In the genomic region with DNA sequence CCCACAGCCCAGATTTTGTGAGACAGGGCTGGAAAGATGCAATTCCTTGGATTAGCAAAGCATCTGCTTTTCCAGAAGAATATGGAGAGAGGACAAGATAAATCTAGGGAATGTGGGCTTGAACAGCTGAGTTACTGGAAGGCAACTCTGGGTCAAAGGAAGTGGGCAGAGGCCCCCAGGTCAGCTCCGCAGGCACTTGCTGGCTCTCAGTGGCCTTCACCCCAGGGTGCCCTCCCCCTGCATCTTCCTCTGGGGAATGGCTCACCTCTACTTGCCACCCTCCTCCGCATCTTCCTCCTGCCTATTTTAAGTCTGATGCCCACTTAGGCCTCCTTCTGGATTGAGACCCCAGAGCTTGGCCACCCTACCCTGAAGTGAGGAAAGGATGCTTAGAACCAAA, we compare ENCODE assay signal across 8 cellular contexts. TPM values are rescaled to one million over a fixed set of nuclear protein-coding genes. Genes with fewer than 3 reads are reported as not detected.
DNase-seq lines count a peak whose midpoint lies in the region; ATAC-seq and TF ChIP-seq lines count a peak whose summit lies in the region.
"Had no signal": no experiment of that assay in that cellular context is flagged by ENCODE, and none has a peak within 500 bp of the region (broad histone marks: within the 10 kb centered on the region; RNA-seq: fewer than 3 reads in every experiment).

No MANE protein-coding gene starts in this region.

- no TSS peak for BruUV-seq in IMR-90 (replicated peaks; lab: Mats Ljungman, UMichigan)

- H3K18ac ChIP-seq in IMR-90 (ENCODE audit: low read depth, low read length) = peak overlapping the region; percentile 30

- no peak overlapping the region for H3K56ac ChIP-seq in IMR-90 (ENCODE audit: extremely low read depth, insufficient read depth, low read length)

- intact Hi-C loops in IMR-90 (cut with micrococcal nuclease) = loop anchor here (2.0 to 10.0 kb wide), 4 partner anchors 33 to 313 kb away; no protein-coding TSS in a partner anchor

- ATAC-seq in IMR-90 (ENCODE audit: low read depth) (no peak), lung (ENCODE audit: insufficient read depth, low FRiP score) (no peak), HG03469 (IDR thresholded peaks at IDR 0.05; ENCODE audit: unreplicated experiment) (no peak), HG02763 (IDR thresholded peaks at IDR 0.05; ENCODE audit: unreplicated experiment) (no peak)

- H3K4me3 ChIP-seq in IMR-90 (ENCODE audit: insufficient read depth, low read depth, low read length) (no peak overlapping the region), adipocyte (ENCODE audit: low read length) (peak overlapping the region; percentile 2), lung (no peak overlapping the region)

- H2AK9ac ChIP-seq in IMR-90 (replicated peaks; ENCODE audit: low read depth, low read length, poor library complexity) = peak overlapping the region; percentile 0

- no peak overlapping the region for H2AFZ ChIP-seq in IMR-90 (replicated peaks; ENCODE audit: low read length, poor library complexity)

- DNase-seq in IMR-90 (no peak), adipocyte (ENCODE audit: low read depth) (no peak), lung (ENCODE audit: low spot score) (no peak), substantia nigra (lab: John Stamatoyannopoulos, UW) (no peak), AML-193 (lab: John Stamatoyannopoulos, UW) (no peak)
- DNase-seq: SHP77 had no signal

- H2AK5ac ChIP-seq in IMR-90 (ENCODE audit: low read depth, low read length) = peak overlapping the region; percentile 9

- CTCF ChIA-PET in IMR-90 (lab: Yijun Ruan, JAX) = interaction anchor here (1.3 kb wide), 2 partner anchors 34 to 101 kb away, joined by 7 read pairs; no protein-coding TSS in a partner anchor

- H4K5ac ChIP-seq in IMR-90 (ENCODE audit: low read depth, low read length) = peak overlapping the region; percentile 34; the same call in 1 of the 2 replicates

- peaks cover 36% of the 10 kb centered on the region for H3K4me1 ChIP-seq in IMR-90 (ENCODE audit: control insufficient read depth, insufficient read depth, low read length)
- H3K4me1 ChIP-seq in adipocyte (ENCODE audit: control insufficient read depth, insufficient read depth, low read length) = peaks cover 62% of the 10 kb centered on the region
- peaks cover 5 to 6% of the 10 kb centered on the region in 2 donors for H3K4me1 ChIP-seq in lung (ENCODE audit: control insufficient read depth in 2 of 2, insufficient read depth in 2 of 2, low read length in 2 of 2)

- peak overlapping the region; percentile 33 for H3K4ac ChIP-seq in IMR-90 (ENCODE audit: low read depth, low read length)

- no peak for TF ChIP-seq RAD21 in IMR-90 (IDR thresholded peaks at IDR 0.05; ENCODE audit: low read length)

- H3K9me1 ChIP-seq in IMR-90 (ENCODE audit: insufficient read depth, low read length) = peaks cover 7% of the 10 kb centered on the region; the same call in 1 of the 2 replicates

- H3K9ac ChIP-seq in IMR-90 (ENCODE audit: low read depth, low read length) (peak overlapping the region; percentile 16; the same call in 1 of the 2 replicates), adipocyte (ENCODE audit: low read length) (peak overlapping the region; percentile 88)

- dilution Hi-C loops in IMR-90 (cut with HindIII; ENCODE audit: low sequenced_read_pairs, unreplicated experiment) = no loop called here

- no peaks in the 10 kb centered on the region for H3K9me3 ChIP-seq in IMR-90 (ENCODE audit: control insufficient read depth, insufficient read depth, low read length)
- no peaks in the 10 kb centered on the region for H3K9me3 ChIP-seq in adipocyte (ENCODE audit: control insufficient read depth, low read length)
- no peaks in the 10 kb centered on the region for H3K9me3 ChIP-seq in lung (ENCODE audit: control insufficient read depth in 2 of 2, insufficient read depth in 1 of 2, low read length in 1 of 2)

- TF ChIP-seq CTCF in IMR-90 (conservative IDR thresholded peaks at IDR 0.05; ENCODE audit: low read depth, low read length) (no peak), lung (IDR thresholded peaks at IDR 0.05; ENCODE audit: control extremely low read depth, extremely low read depth) (no peak)

- H3K4me2 ChIP-seq in IMR-90 (ENCODE audit: low read depth, low read length) = no peak overlapping the region; the same call in 1 of the 2 replicates

- peak overlapping the region; percentile 8; the same call in 1 of the 3 replicates for H2BK15ac ChIP-seq in IMR-90 (ENCODE audit: low read depth, low read length)

- H3K79me1 ChIP-seq in IMR-90 (ENCODE audit: low read depth in 1 of 2, low read length in 2 of 2) = peaks cover 27 to 70% of the 10 kb centered on the region in 2 experiments

- H4K8ac ChIP-seq in IMR-90 (ENCODE audit: low read depth in 2 of 2, low read length in 2 of 2) = peak overlapping the region in 1 of 2 experiments; percentile 24; a peak in 1 of 4 replicates

- H3K27ac ChIP-seq in IMR-90 (ENCODE audit: insufficient read depth, low read length) (peak overlapping the region; percentile 59), lung (ENCODE audit: low read depth in 1 of 2, low read length in 1 of 2) (peak overlapping the region; percentile 78 to 82), substantia nigra (ENCODE audit: low read depth, low read length, poor library complexity, severe bottlenecking) (peak overlapping the region; percentile 11)

- H3K14ac ChIP-seq in IMR-90 (replicated peaks; ENCODE audit: low read depth, low read length) = no peak overlapping the region; the same call in 1 of the 2 replicates

- peak overlapping the region; percentile 29; the same call in 1 of the 2 replicates for H2BK120ac ChIP-seq in IMR-90 (ENCODE audit: low read depth, low read length)

- H2BK5ac ChIP-seq in IMR-90 (ENCODE audit: low read depth, low read length, poor library complexity, severe bottlenecking) = peak overlapping the region; percentile 73

- POLR2A ChIA-PET in IMR-90 (lab: Charles Lee; ENCODE audit: unreplicated experiment) = interaction anchor here (0.8 kb wide), 1 partner anchor 10 kb away, joined by 4 read pairs; no protein-coding TSS in a partner anchor

- H3K23ac ChIP-seq in IMR-90 (ENCODE audit: low read depth, low read length) = peak overlapping the region; percentile 37; the same call in 1 of the 2 replicates

- TF ChIP-seq POLR2A in IMR-90 (IDR thresholded peaks at IDR 0.05; ENCODE audit: low read depth, low read length) = no peak

- H4K20me1 ChIP-seq in IMR-90 (ENCODE audit: insufficient read depth, low read length) = peaks cover 26% of the 10 kb centered on the region

- H3K27me3 ChIP-seq in IMR-90 (ENCODE audit: control insufficient read depth, insufficient read depth, low read length) (no peaks in the 10 kb centered on the region), adipocyte (replicated peaks; ENCODE audit: control insufficient read depth, insufficient read depth, low read length) (no peaks in the 10 kb centered on the region), lung (ENCODE audit: control insufficient read depth, insufficient read depth) (no peaks in the 10 kb centered on the region)

- H2BK20ac ChIP-seq in IMR-90 (ENCODE audit: low read depth, low read length) = no peak overlapping the region

- H3K36me3 ChIP-seq in IMR-90 (ENCODE audit: control insufficient read depth, insufficient read depth, low read length) = peaks cover 64% of the 10 kb centered on the region
- H3K36me3 ChIP-seq in adipocyte (ENCODE audit: control insufficient read depth, insufficient read depth, low read length, severe bottlenecking) = peaks cover 60% of the 10 kb centered on the region
- peaks cover 5 to 65% of the 10 kb centered on the region in 2 donors for H3K36me3 ChIP-seq in lung (ENCODE audit: control insufficient read depth in 2 of 2, insufficient read depth in 2 of 2, low read length in 2 of 2)

- in situ Hi-C loops in IMR-90 (cut with MboI; ENCODE audit: low sequenced_read_pairs) = no loop called here

- WGBS in IMR-90 (ENCODE audit: extremely low coverage in 2 of 2, insufficient read length in 1 of 2), 2 experiments = no CpG with 5 or more reads among the region's 2 CpGs
- WGBS in lung, 2 donors = 73 to 75% methylated on average over 2 of the region's 2 CpGs

- H4K91ac ChIP-seq in IMR-90 (ENCODE audit: insufficient read depth, low read depth, low read length) = peak overlapping the region; percentile 53

TF ChIP-seq in IMR-90, 13 proteins besides CTCF, POLR2A, EP300 and RAD21:
- TF ChIP-seq, protein P1, sequence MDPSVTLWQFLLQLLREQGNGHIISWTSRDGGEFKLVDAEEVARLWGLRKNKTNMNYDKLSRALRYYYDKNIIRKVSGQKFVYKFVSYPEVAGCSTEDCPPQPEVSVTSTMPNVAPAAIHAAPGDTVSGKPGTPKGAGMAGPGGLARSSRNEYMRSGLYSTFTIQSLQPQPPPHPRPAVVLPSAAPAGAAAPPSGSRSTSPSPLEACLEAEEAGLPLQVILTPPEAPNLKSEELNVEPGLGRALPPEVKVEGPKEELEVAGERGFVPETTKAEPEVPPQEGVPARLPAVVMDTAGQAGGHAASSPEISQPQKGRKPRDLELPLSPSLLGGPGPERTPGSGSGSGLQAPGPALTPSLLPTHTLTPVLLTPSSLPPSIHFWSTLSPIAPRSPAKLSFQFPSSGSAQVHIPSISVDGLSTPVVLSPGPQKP (IDR thresholded peaks at IDR 0.05; ENCODE audit: borderline replicate concordance, low read depth, low read length) = no peak
- no peak for TF ChIP-seq MXI1 (IDR thresholded peaks at IDR 0.05; ENCODE audit: borderline replicate concordance, low read depth, low read length)
- TF ChIP-seq FOS (IDR thresholded peaks at IDR 0.05; ENCODE audit: low read depth, low read length) = no peak
- no peak for TF ChIP-seq MAFK (IDR thresholded peaks at IDR 0.05; ENCODE audit: low read depth, low read length)
- TF ChIP-seq, protein P2, sequence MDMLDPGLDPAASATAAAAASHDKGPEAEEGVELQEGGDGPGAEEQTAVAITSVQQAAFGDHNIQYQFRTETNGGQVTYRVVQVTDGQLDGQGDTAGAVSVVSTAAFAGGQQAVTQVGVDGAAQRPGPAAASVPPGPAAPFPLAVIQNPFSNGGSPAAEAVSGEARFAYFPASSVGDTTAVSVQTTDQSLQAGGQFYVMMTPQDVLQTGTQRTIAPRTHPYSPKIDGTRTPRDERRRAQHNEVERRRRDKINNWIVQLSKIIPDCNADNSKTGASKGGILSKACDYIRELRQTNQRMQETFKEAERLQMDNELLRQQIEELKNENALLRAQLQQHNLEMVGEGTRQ (IDR thresholded peaks at IDR 0.05; ENCODE audit: low read depth, low read length) = no peak
- no peak for TF ChIP-seq MAZ (IDR thresholded peaks at IDR 0.05; ENCODE audit: borderline replicate concordance, low read depth, low read length)
- TF ChIP-seq SMC3 (IDR thresholded peaks at IDR 0.05; ENCODE audit: low read depth, low read length) = no peak
- TF ChIP-seq RFX5 (IDR thresholded peaks at IDR 0.05; ENCODE audit: low read depth, low read length) = no peak
- no peak for TF ChIP-seq BHLHE40 (IDR thresholded peaks at IDR 0.05; ENCODE audit: low read depth, low read length)
- no peak for TF ChIP-seq CHD1 (IDR thresholded peaks at IDR 0.05; ENCODE audit: low read depth, low read length)
- TF ChIP-seq RCOR1 (IDR thresholded peaks at IDR 0.05; ENCODE audit: insufficient replicate concordance, low read length) = no peak

RNA-seq across cellular contexts. Expression of a gene that starts 10.5 kb away (rescaled TPM):
- total RNA-seq in IMR-90 (2012; rRNA removed) = 6.5 and 7.5 TPM in 2 replicates
- 21.0 and 28.2 TPM in 2 replicates for polyA plus RNA-seq in IMR-90 (2012; rRNA removed)
- polyA plus RNA-seq in IMR-90 (2012; cell fraction: cytosol; rRNA removed) = 22.6 and 27.0 TPM in 2 replicates
- 13.7 and 19.3 TPM in 2 replicates for polyA plus RNA-seq in IMR-90 (2012; cell fraction: nucleus; rRNA removed; ENCODE audit: low replicate concordance)
- 10 to 100 TPM; 31.9 to 34.1 TPM for total RNA-seq in lung
- polyA plus RNA-seq in lung = 10 to 100 TPM; 11.0 to 19.6 TPM

Comparison
In these comparisons a context has a peak if more than half of its experiments do, and no peak if none do; other contexts are left out.
1. H3K27ac ChIP-seq: peak in every context shown above with its lines; median percentile 80 in lung; 59 in IMR-90; 11 in substantia nigra.